24 cellular contexts compared by ENCODE assay signal in the genomic region with DNA sequence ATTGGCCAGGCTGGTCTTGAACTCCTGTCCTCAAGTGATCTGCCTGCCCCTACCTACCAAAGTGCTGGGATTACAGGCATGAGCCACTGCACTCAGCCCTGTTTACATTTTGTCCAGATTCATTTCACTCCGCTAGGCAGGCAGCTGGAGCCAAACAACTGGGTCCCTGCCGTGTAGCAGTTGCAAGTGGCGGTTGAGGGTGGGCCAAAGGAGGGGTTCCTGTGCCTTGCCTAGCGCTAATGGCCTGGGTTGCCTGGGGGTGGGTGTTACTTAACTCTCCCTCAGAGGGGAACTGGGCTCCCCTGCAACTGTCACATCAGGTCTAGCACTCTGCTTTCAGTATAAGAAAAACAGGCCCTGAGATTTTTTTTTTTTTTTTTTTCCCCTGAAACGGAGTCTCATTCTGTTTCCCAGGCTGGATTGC. TPM values are rescaled to one million over a fixed set of nuclear protein-coding genes. Genes with fewer than 3 reads are reported as not detected.
DNase-seq lines count a peak whose midpoint lies in the region; ATAC-seq and TF ChIP-seq lines count a peak whose summit lies in the region.
"Had no signal": no experiment of that assay in that cellular context is flagged by ENCODE, and none has a peak within 500 bp of the region (broad histone marks: within the 10 kb centered on the region; RNA-seq: fewer than 3 reads in every experiment).

No MANE protein-coding gene starts in this region.

- no peak overlapping the region for H3K27ac ChIP-seq in DND-41 (ENCODE audit: low read length)
- H3K27ac ChIP-seq: C4-2B, psoas muscle, tibial artery had no signal

- no peaks in the 10 kb centered on the region for H3K27me3 Mint-ChIP-seq in naive B cell
- H3K27me3 Mint-ChIP-seq: activated CD4-positive, alpha-beta T cell treated with anti-CD3 and anti-CD28 coated beads for 36 hours; effector memory CD8-positive, alpha-beta T cell; memory B cell had no signal

- peak overlapping the region in 4 of 6 donors; percentile 44 to 95 (median 69) for H3K27ac Mint-ChIP-seq in naive B cell
- H3K27ac Mint-ChIP-seq: activated CD4-positive, alpha-beta T cell treated with anti-CD3 and anti-CD28 coated beads for 36 hours; effector memory CD8-positive, alpha-beta T cell; nephron had no signal

- no peaks in the 10 kb centered on the region for H4K20me1 ChIP-seq in DND-41 (ENCODE audit: insufficient read depth, low read length)

- peaks cover 24 to 56% (median 42%) of the 10 kb centered on the region in 3 donors for H3K4me1 Mint-ChIP-seq in naive B cell
- H3K4me1 Mint-ChIP-seq: nephron had no signal

- no peak overlapping the region for H3K4me2 ChIP-seq in DND-41 (ENCODE audit: insufficient read depth, low read length)

- DNase-seq in DND-41, result peak; percentile 46
- peak; percentile 24 for DNase-seq in H7
- peak; percentile 84 for DNase-seq in NCI-H2171 treated with DMSO at 0.1 percent for 48 hours (lab: John Stamatoyannopoulos, UW)
- no peak for DNase-seq in naive B cell
- no peak for DNase-seq in ACHN
- DNase-seq in mesenteric fat pad (ENCODE audit: low spot score), result no peak
- DNase-seq in islet precursor cell, result no peak
- DNase-seq: activated CD4-positive, alpha-beta T cell treated with anti-CD3 and anti-CD28 coated beads for 36 hours; activated CD8-positive, alpha-beta memory T cell treated with anti-CD3 and anti-CD28 coated beads, Interleukin-2, amount 50 U/mL, for 4 hours; activated effector memory CD4-positive, alpha-beta T cell treated with anti-CD3 and anti-CD28 coated beads, Interleukin-2, amount 50 U/mL, for 16 hours; amygdala; DMS79; effector memory CD8-positive, alpha-beta T cell; head of caudate nucleus; NCI-H1092 treated with DMSO at 0.1 percent for 48 hours; NCI-H510A; psoas muscle; spleen; T1000; tibial artery had no signal

- H3K27me3 ChIP-seq in DND-41 (ENCODE audit: insufficient read depth, low read length, poor library complexity) (no peaks in the 10 kb centered on the region), H7 (ENCODE audit: control insufficient read depth, insufficient read depth, low read length) (no peaks in the 10 kb centered on the region)
- H3K27me3 ChIP-seq: spleen, tibial artery had no signal

- H3K4me1 ChIP-seq in DND-41 (ENCODE audit: insufficient read depth, low read length), result no peaks in the 10 kb centered on the region
- H3K4me1 ChIP-seq: psoas muscle, tibial artery had no signal

- no peaks in the 10 kb centered on the region for H3K79me2 ChIP-seq in DND-41 (ENCODE audit: insufficient read depth, low read length)

- in situ Hi-C loops in ACHN (cut with HindIII; ENCODE audit: low pct_ligation_motif_present, low pct_unique_long_range_greater_than_20kb, low sequenced_read_pairs), result no loop called here

- H3K9me3 ChIP-seq in DND-41 (ENCODE audit: insufficient read depth, low read length, severe bottlenecking), result no peaks in the 10 kb centered on the region
- H3K9me3 ChIP-seq: psoas muscle, spleen, tibial artery had no signal

- peak overlapping the region in 3 of 8 donors; percentile 13 to 35 (median 29) for H3K4me3 Mint-ChIP-seq in naive B cell
- H3K4me3 Mint-ChIP-seq: activated CD4-positive, alpha-beta T cell treated with anti-CD3 and anti-CD28 coated beads for 36 hours; effector memory CD8-positive, alpha-beta T cell; memory B cell; nephron had no signal

- ATAC-seq in DND-41 (ENCODE audit: insufficient read depth, low read depth) (peak; percentile 64; the same call in 2 of the 3 replicates), naive B cell (ENCODE audit: low read depth in 2 of 2) (no peak)
- ATAC-seq: activated CD4-positive, alpha-beta T cell treated with anti-CD3 and anti-CD28 coated beads for 36 hours; effector memory CD8-positive, alpha-beta T cell; psoas muscle had no signal

- no peak overlapping the region for H2AFZ ChIP-seq in DND-41 (ENCODE audit: low read depth, low read length)

- no peak overlapping the region for H3K4me3 ChIP-seq in DND-41 (ENCODE audit: low read depth in 1 of 2, low read length in 2 of 2)
- H3K4me3 ChIP-seq in H7 (ENCODE audit: insufficient read depth, low read depth, low read length), result no peak overlapping the region
- H3K4me3 ChIP-seq: psoas muscle, spleen, tibial artery had no signal

- H3K9ac ChIP-seq in DND-41 (ENCODE audit: low read depth, low read length), result no peak overlapping the region

- H3K9me3 Mint-ChIP-seq in naive B cell, result peaks cover 0 to 2% (median 0%) of the 10 kb centered on the region in 7 donors
- H3K9me3 Mint-ChIP-seq: effector memory CD8-positive, alpha-beta T cell; memory B cell; nephron had no signal

- no peaks in the 10 kb centered on the region for H3K36me3 Mint-ChIP-seq in naive B cell

- no peak for TF ChIP-seq CTCF in DND-41 (IDR thresholded peaks at IDR 0.05; ENCODE audit: borderline replicate concordance, extremely low read depth, low read length, poor library complexity, severe bottlenecking)

- H3K36me3 ChIP-seq in DND-41 (ENCODE audit: insufficient read depth, low read length), result no peaks in the 10 kb centered on the region
- no peaks in the 10 kb centered on the region for H3K36me3 ChIP-seq in H7 (replicated peaks; ENCODE audit: control insufficient read depth, insufficient read depth, low read length)
- H3K36me3 ChIP-seq: tibial artery had no signal

RNA-seq across cellular contexts. Expression of a gene that starts 7.4 kb away (rescaled TPM):
- total RNA-seq in H7 (2014; rRNA removed; shearing (Covaris generic)), result 1.0 and 3.7 TPM in 2 replicates
- polyA plus RNA-seq in naive B cell (ENCODE audit: low read depth in 6 of 6), result 10 to 100 TPM; 17.4 to 44.2 (median 24.6) TPM
- 35.0 TPM for total RNA-seq in mesenteric fat pad

RNA-seq across cellular contexts. Expression of a gene that starts 11.0 kb away (rescaled TPM):
- total RNA-seq in H7 (2014; rRNA removed; shearing (Covaris generic)), result 48.2 and 66.7 TPM in 2 replicates
- 100 to 1,000 TPM in 3 of 6 donors, 10 to 100 TPM in 3; 85.9 to 118 (median 99.2) TPM for polyA plus RNA-seq in naive B cell (ENCODE audit: low read depth in 6 of 6)
- total RNA-seq in mesenteric fat pad, result 35.0 TPM

RNA-seq across cellular contexts. Expression of a gene that starts 27.2 kb away (rescaled TPM):
- total RNA-seq in H7 (2014; rRNA removed; shearing (Covaris generic)), result 20.1 and 24.2 TPM in 2 replicates
- polyA plus RNA-seq in naive B cell (ENCODE audit: low read depth in 6 of 6), result 10 to 100 TPM in 5 of 6 donors, 1 to 10 TPM in 1; 9.6 to 15.8 (median 13.3) TPM
- total RNA-seq in mesenteric fat pad, result 5.4 TPM

RNA-seq across cellular contexts. Expression of a gene that starts 31.4 kb away (rescaled TPM):
- 24.1 and 26.7 TPM in 2 replicates for total RNA-seq in H7 (2014; rRNA removed; shearing (Covaris generic))
- polyA plus RNA-seq in naive B cell (ENCODE audit: low read depth in 6 of 6), result under 1 TPM in 2 of 6 donors, not detected in 4; 0.65 TPM
- 21.8 TPM for total RNA-seq in mesenteric fat pad
- total RNA-seq: activated CD4-positive, alpha-beta T cell treated with anti-CD3 and anti-CD28 coated beads for 36 hours; SK-MEL-5 had no signal

RNA-seq across cellular contexts. Expression of a gene that starts 41.1 kb away (rescaled TPM):
- total RNA-seq in H7 (2014; rRNA removed; shearing (Covaris generic)), result 72.4 and 77.5 TPM in 2 replicates
- polyA plus RNA-seq in naive B cell (ENCODE audit: low read depth in 6 of 6), result 10 to 100 TPM; 29.7 to 51.2 (median 34.5) TPM
- 28.4 TPM for total RNA-seq in mesenteric fat pad

Comparison
In these comparisons a context has a peak if more than half of its experiments do, and no peak if none do; other contexts are left out.
1. DNase-seq: peak in DND-41 (single experiment), H7 (single experiment) and NCI-H2171 treated with DMSO at 0.1 percent for 48 hours (single experiment); none in naive B cell (single experiment), ACHN (single experiment), mesenteric fat pad (single experiment) and islet precursor cell (single experiment).